ENCODE assay signal across 1 cellular context in genomic region chr2:176967911-176968451, GRCh38.
TF ChIP-seq lines count a peak whose summit lies in the region.

No MANE protein-coding gene starts in this region.

TF ChIP-seq in GM12878, 131 proteins besides CTCF, POLR2A, EP300 and RAD21 (continued from another document):
- TF ChIP-seq SKIL (IDR thresholded peaks at IDR 0.05; ENCODE audit: low read depth, poor library complexity, severe bottlenecking) (no peak), RCOR1 (conservative IDR thresholded peaks at IDR 0.05; ENCODE audit: low read depth, low read length) (no peak), BRCA1 (IDR thresholded peaks at IDR 0.05; ENCODE audit: low read depth, low read length) (no peak), ATF2 (IDR thresholded peaks at IDR 0.05; ENCODE audit: low read length) (no peak), CREM (IDR thresholded peaks at IDR 0.05; ENCODE audit: low read depth) (no peak), USF2 (IDR thresholded peaks at IDR 0.05; ENCODE audit: borderline replicate concordance, low read depth, low read length) (no peak), MLLT1 (IDR thresholded peaks at IDR 0.05) (no peak), ZSCAN29 (IDR thresholded peaks at IDR 0.05) (no peak), NR2C1 (IDR thresholded peaks at IDR 0.05) (no peak)
